In the genomic region with DNA sequence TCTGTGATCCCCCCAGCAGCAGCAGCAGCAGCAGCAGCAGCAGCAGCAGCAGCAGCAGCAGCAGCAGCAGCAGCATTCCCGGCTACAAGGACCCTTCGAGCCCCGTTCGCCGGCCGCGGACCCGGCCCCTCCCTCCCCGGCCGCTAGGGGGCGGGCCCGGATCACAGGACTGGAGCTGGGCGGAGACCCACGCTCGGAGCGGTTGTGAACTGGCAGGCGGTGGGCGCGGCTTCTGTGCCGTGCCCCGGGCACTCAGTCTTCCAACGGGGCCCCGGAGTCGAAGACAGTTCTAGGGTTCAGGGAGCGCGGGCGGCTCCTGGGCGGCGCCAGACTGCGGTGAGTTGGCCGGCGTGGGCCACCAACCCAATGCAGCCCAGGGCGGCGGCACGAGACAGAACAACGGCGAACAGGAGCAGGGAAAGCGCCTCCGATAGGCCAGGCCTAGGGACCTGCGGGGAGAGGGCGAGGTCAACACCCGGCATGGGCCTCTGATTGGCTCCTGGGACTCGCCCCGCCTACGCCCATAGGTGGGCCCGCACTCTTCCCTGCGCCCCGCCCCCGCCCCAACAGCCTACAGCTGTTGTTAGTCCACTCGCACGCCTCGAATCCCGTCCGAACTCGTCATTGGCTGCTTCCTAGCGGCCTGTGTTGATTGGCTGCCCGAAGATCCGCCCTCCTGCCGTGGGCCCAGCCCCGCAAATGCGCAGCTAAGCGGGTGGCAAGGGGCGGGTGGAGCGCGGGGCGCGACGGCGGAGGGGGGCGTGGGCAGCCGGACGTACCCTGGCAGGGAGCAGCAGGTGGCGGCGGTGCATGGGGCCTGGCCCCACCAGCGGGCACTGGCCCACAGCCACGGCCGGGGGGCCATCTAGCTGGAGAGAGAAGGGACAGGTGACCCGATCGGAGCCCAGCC, we compare ENCODE assay signal across 1 cellular context.
TF ChIP-seq lines count a peak whose summit lies in the region.

No MANE protein-coding gene starts in this region.

TF ChIP-seq in SK-N-SH, 30 proteins besides CTCF, POLR2A, EP300 and RAD21:
- TF ChIP-seq MXI1 (IDR thresholded peaks at IDR 0.05; ENCODE audit: low read depth, low read length): peak; percentile 29
- TF ChIP-seq RFX5 (IDR thresholded peaks at IDR 0.05; ENCODE audit: low read length): peak; percentile 64
- TF ChIP-seq, protein P1, sequence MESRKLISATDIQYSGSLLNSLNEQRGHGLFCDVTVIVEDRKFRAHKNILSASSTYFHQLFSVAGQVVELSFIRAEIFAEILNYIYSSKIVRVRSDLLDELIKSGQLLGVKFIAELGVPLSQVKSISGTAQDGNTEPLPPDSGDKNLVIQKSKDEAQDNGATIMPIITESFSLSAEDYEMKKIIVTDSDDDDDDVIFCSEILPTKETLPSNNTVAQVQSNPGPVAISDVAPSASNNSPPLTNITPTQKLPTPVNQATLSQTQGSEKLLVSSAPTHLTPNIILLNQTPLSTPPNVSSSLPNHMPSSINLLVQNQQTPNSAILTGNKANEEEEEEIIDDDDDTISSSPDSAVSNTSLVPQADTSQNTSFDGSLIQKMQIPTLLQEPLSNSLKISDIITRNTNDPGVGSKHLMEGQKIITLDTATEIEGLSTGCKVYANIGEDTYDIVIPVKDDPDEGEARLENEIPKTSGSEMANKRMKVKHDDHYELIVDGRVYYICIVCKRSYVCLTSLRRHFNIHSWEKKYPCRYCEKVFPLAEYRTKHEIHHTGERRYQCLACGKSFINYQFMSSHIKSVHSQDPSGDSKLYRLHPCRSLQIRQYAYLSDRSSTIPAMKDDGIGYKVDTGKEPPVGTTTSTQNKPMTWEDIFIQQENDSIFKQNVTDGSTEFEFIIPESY (IDR thresholded peaks at IDR 0.05; ENCODE audit: borderline replicate concordance, low read depth): 0 out of 2 replicates have a peak, but pooled peaks have one; percentile 10
- peak; percentile 43; the same call in 1 of the 2 replicates for TF ChIP-seq SMC3 (IDR thresholded peaks at IDR 0.05; ENCODE audit: low read depth, low read length)
- TF ChIP-seq ELF1 (IDR thresholded peaks at IDR 0.05): no peak; the same call in 1 of the 2 replicates
- TF ChIP-seq, protein P2, sequence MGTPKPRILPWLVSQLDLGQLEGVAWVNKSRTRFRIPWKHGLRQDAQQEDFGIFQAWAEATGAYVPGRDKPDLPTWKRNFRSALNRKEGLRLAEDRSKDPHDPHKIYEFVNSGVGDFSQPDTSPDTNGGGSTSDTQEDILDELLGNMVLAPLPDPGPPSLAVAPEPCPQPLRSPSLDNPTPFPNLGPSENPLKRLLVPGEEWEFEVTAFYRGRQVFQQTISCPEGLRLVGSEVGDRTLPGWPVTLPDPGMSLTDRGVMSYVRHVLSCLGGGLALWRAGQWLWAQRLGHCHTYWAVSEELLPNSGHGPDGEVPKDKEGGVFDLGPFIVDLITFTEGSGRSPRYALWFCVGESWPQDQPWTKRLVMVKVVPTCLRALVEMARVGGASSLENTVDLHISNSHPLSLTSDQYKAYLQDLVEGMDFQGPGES (IDR thresholded peaks at IDR 0.05; ENCODE audit: low read depth, low read length): no peak
- TF ChIP-seq, protein P3, sequence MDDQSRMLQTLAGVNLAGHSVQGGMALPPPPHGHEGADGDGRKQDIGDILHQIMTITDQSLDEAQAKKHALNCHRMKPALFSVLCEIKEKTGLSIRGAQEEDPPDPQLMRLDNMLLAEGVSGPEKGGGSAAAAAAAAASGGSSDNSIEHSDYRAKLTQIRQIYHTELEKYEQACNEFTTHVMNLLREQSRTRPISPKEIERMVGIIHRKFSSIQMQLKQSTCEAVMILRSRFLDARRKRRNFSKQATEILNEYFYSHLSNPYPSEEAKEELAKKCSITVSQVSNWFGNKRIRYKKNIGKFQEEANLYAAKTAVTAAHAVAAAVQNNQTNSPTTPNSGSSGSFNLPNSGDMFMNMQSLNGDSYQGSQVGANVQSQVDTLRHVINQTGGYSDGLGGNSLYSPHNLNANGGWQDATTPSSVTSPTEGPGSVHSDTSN (IDR thresholded peaks at IDR 0.05): peak; percentile 88
- no peak for TF ChIP-seq YY1 (IDR thresholded peaks at IDR 0.05; ENCODE audit: low read depth)
- peak; percentile 13; the same call in 1 of the 2 replicates for TF ChIP-seq POLR2AphosphoS5 (IDR thresholded peaks at IDR 0.05; ENCODE audit: low read depth, low read length)
- TF ChIP-seq, protein P4, sequence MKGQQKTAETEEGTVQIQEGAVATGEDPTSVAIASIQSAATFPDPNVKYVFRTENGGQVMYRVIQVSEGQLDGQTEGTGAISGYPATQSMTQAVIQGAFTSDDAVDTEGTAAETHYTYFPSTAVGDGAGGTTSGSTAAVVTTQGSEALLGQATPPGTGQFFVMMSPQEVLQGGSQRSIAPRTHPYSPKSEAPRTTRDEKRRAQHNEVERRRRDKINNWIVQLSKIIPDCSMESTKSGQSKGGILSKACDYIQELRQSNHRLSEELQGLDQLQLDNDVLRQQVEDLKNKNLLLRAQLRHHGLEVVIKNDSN (IDR thresholded peaks at IDR 0.05; ENCODE audit: borderline replicate concordance, low read depth): no peak
- TF ChIP-seq RXRA (IDR thresholded peaks at IDR 0.05; ENCODE audit: borderline replicate concordance, low read depth): no peak
- no peak for TF ChIP-seq NFIC (IDR thresholded peaks at IDR 0.05; ENCODE audit: borderline replicate concordance)
- TF ChIP-seq CHD2 (IDR thresholded peaks at IDR 0.05; ENCODE audit: low read length, partially characterized antibody): peak; percentile 82
- peak; percentile 50 for TF ChIP-seq SIN3A (IDR thresholded peaks at IDR 0.05; ENCODE audit: borderline replicate concordance, low read depth, low read length)
- no peak for TF ChIP-seq TCF12 (IDR thresholded peaks at IDR 0.05)
- peak; percentile 63; the same call in 1 of the 2 replicates for TF ChIP-seq FOXJ3 (CRISPR knock-in tag; IDR thresholded peaks at IDR 0.05)
- TF ChIP-seq, protein P5, sequence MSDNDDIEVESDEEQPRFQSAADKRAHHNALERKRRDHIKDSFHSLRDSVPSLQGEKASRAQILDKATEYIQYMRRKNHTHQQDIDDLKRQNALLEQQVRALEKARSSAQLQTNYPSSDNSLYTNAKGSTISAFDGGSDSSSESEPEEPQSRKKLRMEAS (IDR thresholded peaks at IDR 0.05; ENCODE audit: low read depth): peak; percentile 77; the same call in 1 of the 2 replicates
- TF ChIP-seq MEF2A (IDR thresholded peaks at IDR 0.05; ENCODE audit: borderline replicate concordance, low read depth): no peak; the same call in 1 of the 2 replicates
- TF ChIP-seq GABPA (IDR thresholded peaks at IDR 0.05; ENCODE audit: low read depth): no peak
- TF ChIP-seq, protein P6, sequence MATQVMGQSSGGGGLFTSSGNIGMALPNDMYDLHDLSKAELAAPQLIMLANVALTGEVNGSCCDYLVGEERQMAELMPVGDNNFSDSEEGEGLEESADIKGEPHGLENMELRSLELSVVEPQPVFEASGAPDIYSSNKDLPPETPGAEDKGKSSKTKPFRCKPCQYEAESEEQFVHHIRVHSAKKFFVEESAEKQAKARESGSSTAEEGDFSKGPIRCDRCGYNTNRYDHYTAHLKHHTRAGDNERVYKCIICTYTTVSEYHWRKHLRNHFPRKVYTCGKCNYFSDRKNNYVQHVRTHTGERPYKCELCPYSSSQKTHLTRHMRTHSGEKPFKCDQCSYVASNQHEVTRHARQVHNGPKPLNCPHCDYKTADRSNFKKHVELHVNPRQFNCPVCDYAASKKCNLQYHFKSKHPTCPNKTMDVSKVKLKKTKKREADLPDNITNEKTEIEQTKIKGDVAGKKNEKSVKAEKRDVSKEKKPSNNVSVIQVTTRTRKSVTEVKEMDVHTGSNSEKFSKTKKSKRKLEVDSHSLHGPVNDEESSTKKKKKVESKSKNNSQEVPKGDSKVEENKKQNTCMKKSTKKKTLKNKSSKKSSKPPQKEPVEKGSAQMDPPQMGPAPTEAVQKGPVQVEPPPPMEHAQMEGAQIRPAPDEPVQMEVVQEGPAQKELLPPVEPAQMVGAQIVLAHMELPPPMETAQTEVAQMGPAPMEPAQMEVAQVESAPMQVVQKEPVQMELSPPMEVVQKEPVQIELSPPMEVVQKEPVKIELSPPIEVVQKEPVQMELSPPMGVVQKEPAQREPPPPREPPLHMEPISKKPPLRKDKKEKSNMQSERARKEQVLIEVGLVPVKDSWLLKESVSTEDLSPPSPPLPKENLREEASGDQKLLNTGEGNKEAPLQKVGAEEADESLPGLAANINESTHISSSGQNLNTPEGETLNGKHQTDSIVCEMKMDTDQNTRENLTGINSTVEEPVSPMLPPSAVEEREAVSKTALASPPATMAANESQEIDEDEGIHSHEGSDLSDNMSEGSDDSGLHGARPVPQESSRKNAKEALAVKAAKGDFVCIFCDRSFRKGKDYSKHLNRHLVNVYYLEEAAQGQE (IDR thresholded peaks at IDR 0.05; ENCODE audit: low read depth, low read length): no peak
- TF ChIP-seq, protein P7, sequence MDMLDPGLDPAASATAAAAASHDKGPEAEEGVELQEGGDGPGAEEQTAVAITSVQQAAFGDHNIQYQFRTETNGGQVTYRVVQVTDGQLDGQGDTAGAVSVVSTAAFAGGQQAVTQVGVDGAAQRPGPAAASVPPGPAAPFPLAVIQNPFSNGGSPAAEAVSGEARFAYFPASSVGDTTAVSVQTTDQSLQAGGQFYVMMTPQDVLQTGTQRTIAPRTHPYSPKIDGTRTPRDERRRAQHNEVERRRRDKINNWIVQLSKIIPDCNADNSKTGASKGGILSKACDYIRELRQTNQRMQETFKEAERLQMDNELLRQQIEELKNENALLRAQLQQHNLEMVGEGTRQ (IDR thresholded peaks at IDR 0.05; ENCODE audit: borderline replicate concordance, low read depth, low read length): no peak
- TF ChIP-seq FOSL2 (IDR thresholded peaks at IDR 0.05; ENCODE audit: borderline replicate concordance, low read depth): no peak
- TF ChIP-seq FOXM1 (IDR thresholded peaks at IDR 0.05; ENCODE audit: low read depth): no peak; the same call in 1 of the 2 replicates
- TF ChIP-seq RCOR1 (IDR thresholded peaks at IDR 0.05; ENCODE audit: low read length): no peak
- no peak for TF ChIP-seq EZH2phosphoT487 (IDR thresholded peaks at IDR 0.05; ENCODE audit: borderline replicate concordance, low read depth)
- 0 out of 2 replicates have a peak, but pooled peaks have one; percentile 26 for TF ChIP-seq TAF1 (IDR thresholded peaks at IDR 0.05; ENCODE audit: borderline replicate concordance, low read depth, low read length)
- TF ChIP-seq GATA2 (CRISPR knock-in tag; IDR thresholded peaks at IDR 0.05): no peak
- 0 out of 2 replicates have a peak, but pooled peaks have one; percentile 17 for TF ChIP-seq TEAD4 (IDR thresholded peaks at IDR 0.05; ENCODE audit: borderline replicate concordance, insufficient read depth)
- peak; percentile 54 for TF ChIP-seq NRF1 (IDR thresholded peaks at IDR 0.05; ENCODE audit: low read depth, low read length)
- TF ChIP-seq JUND (IDR thresholded peaks at IDR 0.05): no peak
